Comparison of ENCODE assay signal across 8 cellular contexts in genomic region chr12:5432011-5432400, GRCh38. TPM values are rescaled to one million over a fixed set of nuclear protein-coding genes. Genes with fewer than 3 reads are reported as not detected.
DNase-seq lines count a peak whose midpoint lies in the region; ATAC-seq and TF ChIP-seq lines count a peak whose summit lies in the region.

Gene NTF3, plus strand, starts transcription at chr12:5432108. Its CDS starts 217 bp downstream, at chr12:5432325.

- peak within 1 kb of the TSS in 2 of 4 donors; percentile 26 to 31 for H3K27ac ChIP-seq in gastroesophageal sphincter

- H3K4me1 Mint-ChIP-seq in progenitor cell of endocrine pancreas (ENCODE audit: low read depth): peaks cover 41% of the 10 kb centered on the region

- ATAC-seq in gastroesophageal sphincter: no peak
- no peak for ATAC-seq in GM18870 (IDR thresholded peaks at IDR 0.05; ENCODE audit: unreplicated experiment)
- ATAC-seq in GM21515 (IDR thresholded peaks at IDR 0.05; ENCODE audit: unreplicated experiment): no peak

- no peak for TF ChIP-seq POLR2A in gastroesophageal sphincter (IDR thresholded peaks at IDR 0.05)

- TF ChIP-seq CTCF in gastroesophageal sphincter (IDR thresholded peaks at IDR 0.05) (no peak), progenitor cell of endocrine pancreas (IDR thresholded peaks at IDR 0.05; ENCODE audit: unreplicated experiment) (no peak)

- TF ChIP-seq EP300 in gastroesophageal sphincter (IDR thresholded peaks at IDR 0.05): no peak

- H3K27ac Mint-ChIP-seq in progenitor cell of endocrine pancreas: peak within 1 kb of the TSS; percentile 76

- peak within 1 kb of the TSS; percentile 79 for H3K4me3 Mint-ChIP-seq in progenitor cell of endocrine pancreas (ENCODE audit: low read depth)

- H3K36me3 Mint-ChIP-seq in progenitor cell of endocrine pancreas (ENCODE audit: insufficient read depth): no peaks in the 10 kb centered on the region

- no peaks in the 10 kb centered on the region for H3K9me3 ChIP-seq in gastroesophageal sphincter

- H3K4me3 ChIP-seq in gastroesophageal sphincter: peak within 1 kb of the TSS; percentile 15 to 53

- H3K4me1 ChIP-seq in gastroesophageal sphincter: peaks cover 0 to 46% (median 27%) of the 10 kb centered on the region in 3 donors

- H3K9me3 Mint-ChIP-seq in progenitor cell of endocrine pancreas (ENCODE audit: low read depth): no peaks in the 10 kb centered on the region

- no peaks in the 10 kb centered on the region for H3K36me3 ChIP-seq in gastroesophageal sphincter

- H3K27me3 ChIP-seq in gastroesophageal sphincter: peaks cover 97% of the 10 kb centered on the region

- peaks cover 50% of the 10 kb centered on the region for H3K27me3 Mint-ChIP-seq in progenitor cell of endocrine pancreas

- DNase-seq in DMS79 treated with DMSO at 0.1 percent for 48 hours (lab: John Stamatoyannopoulos, UW) (peak; percentile 32), DMS79 (lab: John Stamatoyannopoulos, UW) (no peak), RPMI7951 (ENCODE audit: low read depth) (peak; percentile 67), progenitor cell of endocrine pancreas (ENCODE audit: low spot score, unreplicated experiment) (peak; percentile 34), anterior cingulate cortex (lab: John Stamatoyannopoulos, UW) (no peak)

- WGBS in gastroesophageal sphincter (ENCODE audit: low coverage in 1 of 2), 2 donors: 0% methylated on average over 18 of the region's 34 CpGs; no CpG with 5 or more reads in 1 of the 2 donors

RNA-seq across cellular contexts. Expression of gene NTF3, which starts in this region (rescaled TPM):
- total RNA-seq in RPMI7951 (2014; rRNA removed; shearing (Covaris generic)): 8.6 and 9.4 TPM in 2 replicates
- total RNA-seq in gastroesophageal sphincter (1 to 10 TPM in 2 of 4 donors, under 1 TPM in 2; 0.69 to 9.8 (median 2.5) TPM), progenitor cell of endocrine pancreas (1.2 and 2.4 TPM in 2 replicates)

Comparison
In these comparisons a context has a peak if more than half of its experiments do, and no peak if none do; other contexts are left out.
1. DNase-seq: peak in DMS79 treated with DMSO at 0.1 percent for 48 hours (single experiment), RPMI7951 (single experiment) and progenitor cell of endocrine pancreas (single experiment); none in DMS79 (single experiment) and anterior cingulate cortex (0 of 58).